19 cellular contexts compared by ENCODE assay signal in the genomic region with DNA sequence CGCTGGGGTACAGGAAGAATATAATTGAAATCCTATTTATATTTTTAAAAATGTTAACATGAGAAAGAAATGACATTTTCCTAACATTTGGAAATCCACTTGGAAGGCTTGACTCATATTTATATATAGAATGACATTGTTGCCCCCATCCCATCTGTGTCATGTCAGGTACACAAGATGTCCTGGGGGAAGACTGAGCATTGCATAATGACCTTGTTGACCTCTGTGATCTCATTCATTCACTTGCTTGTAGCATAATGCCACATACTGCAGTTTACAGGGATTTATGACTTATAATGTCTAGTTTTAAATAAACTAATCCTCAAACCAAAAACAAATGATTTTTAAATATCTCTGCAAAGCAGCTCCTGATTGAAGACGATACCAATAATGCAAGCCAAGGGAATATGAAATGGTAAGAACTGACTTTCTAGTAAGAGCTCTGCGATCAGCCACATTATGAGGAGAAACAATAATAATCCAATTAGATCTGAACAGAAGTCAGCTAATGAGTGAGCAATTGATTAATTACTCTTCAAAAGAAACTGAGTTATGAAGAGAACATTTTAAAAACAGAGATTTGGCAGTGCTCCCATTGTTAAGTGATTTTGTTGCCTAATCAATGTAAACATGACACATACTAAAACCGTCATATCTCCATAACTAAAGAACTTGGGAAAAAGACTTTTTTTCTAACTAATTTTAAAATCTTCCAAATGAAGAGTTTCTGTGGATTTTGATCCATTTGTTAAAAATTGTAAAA. TPM values are rescaled to one million over a fixed set of nuclear protein-coding genes. Genes with fewer than 3 reads are reported as not detected.
DNase-seq lines count a peak whose midpoint lies in the region; ATAC-seq, FAIRE-seq and TF ChIP-seq lines count a peak whose summit lies in the region.
"Had no signal": no experiment of that assay in that cellular context is flagged by ENCODE, and none has a peak within 500 bp of the region (broad histone marks: within the 10 kb centered on the region; RNA-seq: fewer than 3 reads in every experiment).

No MANE protein-coding gene starts in this region.

- H3K4me3 Mint-ChIP-seq in MCF 10A (ENCODE audit: unreplicated experiment), result no peak overlapping the region
- H3K4me3 Mint-ChIP-seq: B cell had no signal

- H3K4me1 ChIP-seq in breast epithelium, result no peaks in the 10 kb centered on the region

- H3K27ac Mint-ChIP-seq in MCF 10A (ENCODE audit: low read depth, unreplicated experiment), result no peak overlapping the region
- H3K27ac Mint-ChIP-seq: B cell had no signal

- intact Hi-C loops in MCF 10A (cut with micrococcal nuclease), result loop anchor here (5.0 kb wide), 1 partner anchor 45 kb away; no protein-coding TSS in a partner anchor
- intact Hi-C loops in breast epithelium (cut with DNase I; ENCODE audit: low total_unique reads), result no loop called here

- H3K4me3 ChIP-seq in breast epithelium (no peak overlapping the region), bronchial epithelial cell (ENCODE audit: low read depth, low read length) (no peak overlapping the region), foreskin fibroblast (ENCODE audit: low read depth in 1 of 2, low read length in 2 of 2) (no peak overlapping the region)

- no peak for TF ChIP-seq CTCF in MCF 10A (IDR thresholded peaks at IDR 0.05; ENCODE audit: unreplicated experiment)
- no peak for TF ChIP-seq CTCF in breast epithelium (IDR thresholded peaks at IDR 0.05)
- TF ChIP-seq CTCF in bronchial epithelial cell (IDR thresholded peaks at IDR 0.05; ENCODE audit: insufficient read depth, low read length, severe bottlenecking), result no peak
- no peak for TF ChIP-seq CTCF in foreskin fibroblast (IDR thresholded peaks at IDR 0.05; ENCODE audit: low read depth, low read length)

- FAIRE-seq in bronchial epithelial cell (lab: Jason Lieb, UNC), result no peak
- FAIRE-seq: RCC 7860 had no signal

- ATAC-seq in HG02759 (IDR thresholded peaks at IDR 0.05; ENCODE audit: unreplicated experiment), result no peak

- POLR2A ChIA-PET in MCF 10A (lab: Yijun Ruan, JAX), result interaction anchor here (0.9 to 2.0 kb wide), 8 partner anchors 8 to 65 kb away, joined by 3 to 26 read pairs (median 4); partner anchors contain the start of gene VWA8

- H3K27me3 ChIP-seq in breast epithelium, result no peaks in the 10 kb centered on the region
- no peaks in the 10 kb centered on the region for H3K27me3 ChIP-seq in bronchial epithelial cell (ENCODE audit: control insufficient read depth, insufficient read depth, low read length)

- H3K27me3 Mint-ChIP-seq in MCF 10A (ENCODE audit: insufficient read depth, unreplicated experiment), result peaks cover 16% of the 10 kb centered on the region

- peaks cover 18% of the 10 kb centered on the region for H3K4me1 Mint-ChIP-seq in MCF 10A (ENCODE audit: insufficient read depth, unreplicated experiment)
- H3K4me1 Mint-ChIP-seq: B cell had no signal

- no peaks in the 10 kb centered on the region for H3K9me3 ChIP-seq in breast epithelium

- CTCF ChIA-PET in MCF 10A (lab: Yijun Ruan, JAX), result interaction anchor here (0.6 to 1.5 kb wide), 5 partner anchors 10 to 54 kb away, joined by 3 to 4 read pairs (median 3); no protein-coding TSS in a partner anchor

- DNase-seq in MCF 10A (ENCODE audit: unreplicated experiment) (peak; percentile 78), breast epithelium (ENCODE audit: low spot score in 2 of 2) (no peak), bronchial epithelial cell (ENCODE audit: low read depth) (peak; percentile 89), foreskin fibroblast (peak; percentile 46 to 69), NCI-H2081 treated with DMSO at 0.1 percent for 48 hours (lab: John Stamatoyannopoulos, UW) (no peak), DMS79 treated with DMSO at 0.1 percent for 48 hours (lab: John Stamatoyannopoulos, UW) (no peak)
- no peak for DNase-seq in activated effector memory CD4-positive, alpha-beta T cell treated with anti-CD3 and anti-CD28 coated beads, Interleukin-2, amount 50 U/mL, for 16 hours
- DNase-seq: GF-D8; GOT3; KBM-7; NCI-H1048; NCI-H1436 treated with DMSO at 0.1 percent for 48 hours; NCI-H2029 treated with DMSO at 0.1 percent for 48 hours; NCI-H446 treated with DMSO at 0.1 percent for 48 hours; NK-92 treated with Interleukin-12 subunit alpha and Interleukin-12 subunit beta, amount 100 ng/mL, for 24 hours; SHP77 treated with DMSO at 0.1 percent for 48 hours had no signal

- TF ChIP-seq POLR2A in breast epithelium (IDR thresholded peaks at IDR 0.05), result no peak

- H3K27ac ChIP-seq in breast epithelium, result no peak overlapping the region

- H3K36me3 ChIP-seq in breast epithelium (no peaks in the 10 kb centered on the region), bronchial epithelial cell (ENCODE audit: control insufficient read depth, insufficient read depth, low read length) (no peaks in the 10 kb centered on the region)

- H3K9me3 Mint-ChIP-seq in MCF 10A (ENCODE audit: unreplicated experiment), result no peaks in the 10 kb centered on the region

- BruUV-seq in MCF 10A (replicated peaks; lab: Mats Ljungman, UMichigan), result no TSS peak

- peaks cover under 1% of the 10 kb centered on the region for H3K36me3 Mint-ChIP-seq in MCF 10A (ENCODE audit: insufficient read depth, unreplicated experiment)

RNA-seq across cellular contexts. Expression of gene VWA8, which starts 21.2 kb away (rescaled TPM):
- total RNA-seq in MCF 10A (2022) (20.1 and 21.4 TPM in 2 replicates), breast epithelium (10 to 100 TPM; 18.4 to 43.5 (median 34.7) TPM), bronchial epithelial cell (17.1 and 18.9 TPM in 2 replicates)

Comparison
In these comparisons a context has a peak if more than half of its experiments do, and no peak if none do; other contexts are left out.
1. DNase-seq: peak in MCF 10A (single experiment), bronchial epithelial cell (single experiment) and foreskin fibroblast (2 of 2); none in breast epithelium (0 of 2), NCI-H2081 treated with DMSO at 0.1 percent for 48 hours (single experiment), activated effector memory CD4-positive, alpha-beta T cell treated with anti-CD3 and anti-CD28 coated beads, Interleukin-2, amount 50 U/mL, for 16 hours (single experiment) and DMS79 treated with DMSO at 0.1 percent for 48 hours (single experiment).